ENCODE assay signal across 17 cellular contexts in the genomic region with DNA sequence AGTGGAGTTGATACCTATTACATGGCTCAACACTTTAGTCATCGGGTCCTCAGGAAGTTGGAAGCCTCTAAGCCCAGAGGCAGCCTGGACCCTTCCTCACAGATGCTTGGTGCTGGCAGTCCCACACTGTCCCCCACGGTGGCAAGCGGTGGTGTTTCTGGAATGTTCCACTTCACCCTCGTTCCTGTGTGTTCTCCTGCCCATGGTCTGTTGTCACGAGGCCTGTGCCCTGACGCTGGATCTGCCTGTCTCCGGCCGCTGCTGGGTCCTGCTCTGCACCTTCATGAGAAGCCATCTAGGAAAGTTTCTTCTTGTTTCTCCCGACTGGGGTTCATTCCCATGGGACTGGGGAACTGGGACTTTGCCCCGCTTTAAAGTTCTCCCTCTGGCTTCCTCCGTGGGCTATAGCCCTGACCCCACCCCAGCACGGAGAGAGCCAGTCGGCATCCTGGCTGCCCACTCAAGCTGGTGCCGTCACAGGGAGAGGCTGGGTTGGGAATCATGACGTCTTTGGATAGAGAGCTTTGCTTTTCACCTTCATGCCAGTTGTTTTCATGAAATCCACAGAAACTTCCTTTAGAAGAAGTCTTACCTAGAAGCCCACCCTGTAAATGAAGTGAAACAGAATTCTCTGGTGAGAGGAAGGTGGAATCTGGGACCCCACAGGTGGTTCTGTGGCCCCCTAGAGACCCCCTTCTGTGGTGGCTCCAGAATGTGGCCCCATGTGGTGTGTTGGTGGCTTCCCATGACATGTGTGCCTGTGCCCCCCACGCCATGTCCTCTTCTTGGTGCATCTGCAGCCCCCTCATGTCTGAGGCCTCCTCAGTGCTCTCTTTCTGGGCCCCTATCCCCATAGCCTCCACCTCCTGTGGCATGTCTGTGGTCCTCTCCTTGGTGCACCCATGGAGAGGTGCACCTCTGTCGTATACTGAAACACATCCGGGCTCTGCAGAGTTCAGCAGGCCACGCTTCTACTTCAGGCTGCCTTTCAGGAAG.
"Had no signal": no experiment of that assay in that cellular context is flagged by ENCODE, and none has a peak within 500 bp of the region (broad histone marks: within the 10 kb centered on the region; RNA-seq: fewer than 3 reads in every experiment).

No MANE protein-coding gene starts in this region.

- H3K4me3 ChIP-seq: breast epithelium, heart left ventricle, lung, neural progenitor cell, thoracic aorta had no signal

- H3K4me1 Mint-ChIP-seq: immature natural killer cell, neural progenitor cell had no signal

- H3K9me3 Mint-ChIP-seq: activated naive CD8-positive, alpha-beta T cell treated with anti-CD3 and anti-CD28 coated beads, Interleukin-2, amount 50 U/mL, for 24 hours; immature natural killer cell; T-helper 2 cell treated with Interferon-gamma antibody and Interleukin-4, amounts not matched to agents 5 μg/mL and 100 μg/mL, for 36 hours had no signal

- H3K27ac ChIP-seq: breast epithelium, heart left ventricle, neural progenitor cell, parathyroid adenoma, thoracic aorta had no signal

- H3K27me3 ChIP-seq: breast epithelium had no signal

- H3K4me3 Mint-ChIP-seq: activated naive CD8-positive, alpha-beta T cell treated with anti-CD3 and anti-CD28 coated beads, Interleukin-2, amount 50 U/mL, for 24 hours; immature natural killer cell; neural progenitor cell; stimulated activated naive CD8-positive, alpha-beta T cell treated with anti-CD3 and anti-CD28 coated beads, Interleukin-15, amount 100 ng/mL, for 72 hours; T-helper 2 cell treated with Interferon-gamma antibody and Interleukin-4, amounts not matched to agents 5 μg/mL and 100 μg/mL, for 36 hours had no signal

- DNase-seq: activated CD4-positive, alpha-beta T cell treated with anti-CD3 and anti-CD28 coated beads, Interleukin-2, amount 50 U/mL, for 4 hours; activated naive CD4-positive, alpha-beta T cell; activated naive CD8-positive, alpha-beta T cell treated with anti-CD3 and anti-CD28 coated beads, Interleukin-2, amount 50 U/mL, for 24 hours; activated T-cell treated with anti-CD3 and anti-CD28 coated beads, Interleukin-2, amount 50 U/mL, for 72 hours; heart left ventricle; immature natural killer cell; midbrain; stimulated activated CD4-positive, alpha-beta T cell treated with anti-CD3 and anti-CD28 coated beads, Interleukin-4, amount 100 ng/mL, for 24 hours had no signal

- FAIRE-seq: frontal cortex had no signal

- H3K4me1 ChIP-seq: heart left ventricle, neural progenitor cell, parathyroid adenoma had no signal

- H3K27ac Mint-ChIP-seq: activated naive CD8-positive, alpha-beta T cell treated with anti-CD3 and anti-CD28 coated beads, Interleukin-2, amount 50 U/mL, for 24 hours; activated T-cell treated with anti-CD3 and anti-CD28 coated beads, Interleukin-2, amount 50 U/mL, for 72 hours; immature natural killer cell; neural progenitor cell; T-helper 2 cell treated with Interferon-gamma antibody and Interleukin-4, amounts not matched to agents 5 μg/mL and 100 μg/mL, for 36 hours had no signal

- H3K9me3 ChIP-seq: breast epithelium, heart left ventricle, thoracic aorta had no signal

- H3K36me3 Mint-ChIP-seq: immature natural killer cell, neural progenitor cell had no signal

- ATAC-seq: activated CD4-positive, CD25-positive, alpha-beta regulatory T cell treated with anti-CD3 and anti-CD28 coated beads, Interleukin-2, amount 50 U/mL, for 24 hours; heart left ventricle had no signal

- H3K36me3 ChIP-seq: breast epithelium, heart left ventricle, neural progenitor cell, thoracic aorta had no signal
